In the genomic region with DNA sequence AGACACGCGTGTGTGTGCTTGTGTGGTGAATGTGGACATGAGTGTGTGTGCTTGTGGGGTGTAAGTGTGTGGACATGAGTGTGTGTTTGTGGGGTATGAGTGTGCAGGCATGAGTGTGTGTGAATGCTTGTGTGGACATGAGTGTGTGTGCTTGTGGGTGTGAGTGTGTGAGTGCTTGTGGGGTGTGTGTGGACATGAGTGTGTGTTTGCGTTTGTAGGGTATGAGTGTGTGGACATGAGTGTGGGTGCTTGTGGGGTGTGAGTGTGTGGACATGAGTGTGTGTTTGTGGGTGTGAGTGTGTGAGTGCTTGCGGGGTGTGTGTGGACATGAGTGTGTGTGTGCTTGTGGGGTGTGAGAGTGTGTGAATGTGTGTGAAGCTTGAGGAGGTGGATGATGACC, we compare ENCODE assay signal across 1 cellular context.
TF ChIP-seq lines count a peak whose summit lies in the region.

No MANE protein-coding gene starts in this region.

TF ChIP-seq in GM12878, 131 proteins besides CTCF, POLR2A, EP300 and RAD21:
- no peak for TF ChIP-seq ZNF274 (IDR thresholded peaks at IDR 0.05; ENCODE audit: insufficient read depth, insufficient read length)
- TF ChIP-seq, protein P1, sequence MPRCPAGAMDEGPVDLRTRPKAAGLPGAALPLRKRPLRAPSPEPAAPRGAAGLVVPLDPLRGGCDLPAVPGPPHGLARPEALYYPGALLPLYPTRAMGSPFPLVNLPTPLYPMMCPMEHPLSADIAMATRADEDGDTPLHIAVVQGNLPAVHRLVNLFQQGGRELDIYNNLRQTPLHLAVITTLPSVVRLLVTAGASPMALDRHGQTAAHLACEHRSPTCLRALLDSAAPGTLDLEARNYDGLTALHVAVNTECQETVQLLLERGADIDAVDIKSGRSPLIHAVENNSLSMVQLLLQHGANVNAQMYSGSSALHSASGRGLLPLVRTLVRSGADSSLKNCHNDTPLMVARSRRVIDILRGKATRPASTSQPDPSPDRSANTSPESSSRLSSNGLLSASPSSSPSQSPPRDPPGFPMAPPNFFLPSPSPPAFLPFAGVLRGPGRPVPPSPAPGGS (IDR thresholded peaks at IDR 0.05; ENCODE audit: borderline replicate concordance, insufficient read depth, low read depth, low read length, poor library complexity, severe bottlenecking) = peak; percentile 11
